Comparison of ENCODE assay signal across 8 cellular contexts in the genomic region with DNA sequence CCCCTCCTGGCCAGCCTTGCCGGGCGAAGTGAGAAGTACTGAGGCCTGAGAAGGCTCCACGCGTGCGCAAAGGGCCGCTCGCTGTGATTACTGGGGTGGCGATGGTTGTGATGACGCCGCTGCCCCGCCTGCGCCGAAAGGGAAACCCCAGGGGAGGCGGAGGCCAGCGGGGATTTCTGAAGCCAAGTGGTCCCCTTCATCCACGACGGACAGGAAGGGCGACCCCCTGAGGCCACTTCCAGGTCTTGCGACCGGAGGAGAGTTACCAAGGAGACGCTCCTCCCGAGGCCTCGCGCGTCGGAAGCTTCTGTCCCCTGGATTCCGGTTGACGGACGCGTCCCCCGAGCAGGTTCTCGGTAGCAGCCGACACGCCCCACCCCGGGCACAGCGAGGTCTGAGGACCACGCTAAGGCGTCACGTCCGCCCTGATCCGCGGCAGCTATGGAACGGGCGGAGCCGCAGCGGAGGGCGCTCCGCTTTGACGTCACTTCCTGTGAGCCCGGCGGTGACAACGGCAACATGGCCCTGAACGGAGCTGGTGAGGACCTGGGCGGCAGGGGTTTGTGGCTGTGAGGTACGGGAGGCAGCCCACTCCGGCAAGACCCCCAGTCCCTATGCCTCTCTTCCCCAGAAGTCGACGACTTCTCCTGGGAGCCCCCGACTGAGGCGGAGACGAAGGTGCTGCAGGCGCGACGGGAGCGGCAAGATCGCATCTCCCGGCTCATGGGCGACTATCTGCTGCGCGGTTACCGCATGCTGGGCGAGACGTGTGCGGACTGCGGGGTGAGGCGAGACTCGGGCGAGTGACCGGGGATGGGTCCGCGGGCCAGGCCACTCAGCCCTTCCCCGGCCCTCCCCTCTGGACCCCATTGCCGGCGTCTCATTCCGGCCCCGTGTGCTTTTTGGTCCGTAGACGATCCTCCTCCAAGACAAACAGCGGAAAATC. TPM values are rescaled to one million over a fixed set of nuclear protein-coding genes. Genes with fewer than 3 reads are reported as not detected.
DNase-seq lines count a peak whose midpoint lies in the region; TF ChIP-seq lines count a peak whose summit lies in the region.

A gene with protein sequence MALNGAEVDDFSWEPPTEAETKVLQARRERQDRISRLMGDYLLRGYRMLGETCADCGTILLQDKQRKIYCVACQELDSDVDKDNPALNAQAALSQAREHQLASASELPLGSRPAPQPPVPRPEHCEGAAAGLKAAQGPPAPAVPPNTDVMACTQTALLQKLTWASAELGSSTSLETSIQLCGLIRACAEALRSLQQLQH (plus strand): TSS at position 505 of the 946 bp plus-strand sequence. CDS start 15 bp downstream, at position 520.

- H3F3A ChIP-seq in MM.1S (ENCODE audit: insufficient read depth, low read length), result peaks cover 49% of the 10 kb centered on the region

- H3K27ac ChIP-seq in MM.1S (ENCODE audit: low read length) (peak within 1 kb of the TSS; percentile 92), subcutaneous abdominal adipose tissue (ENCODE audit: low read depth, low read length) (peak within 1 kb of the TSS; percentile 97)

- H3K4me2 ChIP-seq in MM.1S (ENCODE audit: low read depth, low read length), result peak within 1 kb of the TSS; percentile 93

- peak; percentile 93 for DNase-seq in GF-D8 (lab: John Stamatoyannopoulos, UW)
- DNase-seq in HCEC 1CT, result peak; percentile 98
- peak; percentile 99 for DNase-seq in MM.1S
- DNase-seq in SIG-M5 (lab: John Stamatoyannopoulos, UW), result peak; percentile 77
- peak; percentile 95 for DNase-seq in activated gamma-delta T cell (lab: John Stamatoyannopoulos, UW)
- peak; percentile 99 for DNase-seq in fibroblast of villous mesenchyme (ENCODE audit: low read depth)

- H3K4me1 ChIP-seq in MM.1S (ENCODE audit: low read length), result peaks cover 25% of the 10 kb centered on the region
- H3K4me1 ChIP-seq in neuron (ENCODE audit: insufficient read depth, low read length), result peaks cover 44% of the 10 kb centered on the region
- peaks cover 12 to 68% (median 54%) of the 10 kb centered on the region in 5 donors for H3K4me1 ChIP-seq in subcutaneous abdominal adipose tissue (ENCODE audit: control insufficient read depth in 5 of 5, insufficient read depth in 5 of 5, low read length in 5 of 5)

- TF ChIP-seq CTCF in MM.1S (IDR thresholded peaks at IDR 0.05; ENCODE audit: low read length) (peak; percentile 39), fibroblast of villous mesenchyme (IDR thresholded peaks at IDR 0.05; ENCODE audit: insufficient read depth, low read depth, low read length) (peak; percentile 32)

- no peaks in the 10 kb centered on the region for H3K9me3 ChIP-seq in MM.1S (replicated peaks; ENCODE audit: insufficient read depth, low read length)
- no peaks in the 10 kb centered on the region for H3K9me3 ChIP-seq in neuron (ENCODE audit: low read length)
- H3K9me3 ChIP-seq in subcutaneous abdominal adipose tissue (ENCODE audit: control insufficient read depth in 5 of 5, low read length in 5 of 5), result no peaks in the 10 kb centered on the region

- H3K9ac ChIP-seq in MM.1S (ENCODE audit: low read length), result peak within 1 kb of the TSS; percentile 86
- peak within 1 kb of the TSS; percentile 87 to 97 (median 91) for H3K9ac ChIP-seq in subcutaneous abdominal adipose tissue (ENCODE audit: low read length in 5 of 5)

- no peaks in the 10 kb centered on the region for H3K9me2 ChIP-seq in MM.1S (replicated peaks; ENCODE audit: insufficient read depth, low read length)

- no peaks in the 10 kb centered on the region for H4K20me1 ChIP-seq in MM.1S (ENCODE audit: insufficient read depth, low read length)

- peak within 1 kb of the TSS; percentile 68 for H2AFZ ChIP-seq in MM.1S (ENCODE audit: low read length)
- H2AFZ ChIP-seq in neuron (ENCODE audit: low read depth, low read length), result peak within 1 kb of the TSS; percentile 27

- H3K36me3 ChIP-seq in MM.1S (replicated peaks; ENCODE audit: insufficient read depth, low read length) (no peaks in the 10 kb centered on the region), neuron (ENCODE audit: insufficient read depth, low read length) (peaks cover 13% of the 10 kb centered on the region), subcutaneous abdominal adipose tissue (ENCODE audit: control insufficient read depth in 5 of 5, insufficient read depth in 5 of 5, low read length in 5 of 5) (peaks cover 0 to 8% (median 3%) of the 10 kb centered on the region in 5 donors)

- H3K4me3 ChIP-seq in MM.1S (ENCODE audit: low read length) (peak within 1 kb of the TSS; percentile 98), fibroblast of villous mesenchyme (ENCODE audit: low read depth, low read length) (peak within 1 kb of the TSS; percentile 96), neuron (ENCODE audit: low read length) (peak within 1 kb of the TSS; percentile 73), subcutaneous abdominal adipose tissue (ENCODE audit: low read depth in 1 of 5, low read length in 5 of 5) (peak within 1 kb of the TSS; percentile 83 to 97 (median 89))

- H3K79me2 ChIP-seq in MM.1S (ENCODE audit: low read length), result peaks cover 57% of the 10 kb centered on the region

- H3K27me3 ChIP-seq in MM.1S (replicated peaks; ENCODE audit: insufficient read depth, low read length) (no peaks in the 10 kb centered on the region), neuron (ENCODE audit: insufficient read depth, low read length) (no peaks in the 10 kb centered on the region), subcutaneous abdominal adipose tissue (ENCODE audit: control insufficient read depth in 5 of 5, insufficient read depth in 4 of 5, low read length in 5 of 5) (no peaks in the 10 kb centered on the region)

RNA-seq across cellular contexts. Expression of the gene that starts here (rescaled TPM):
- 31.1 and 49.6 TPM in 2 replicates for total RNA-seq in fibroblast of villous mesenchyme

Comparison
In these comparisons a context has a peak if more than half of its experiments do, and no peak if none do; other contexts are left out.
1. Peak in every context shown above with its lines: DNase-seq, H3K4me3 ChIP-seq and H3K27ac ChIP-seq.